ENCODE assay signal across 8 cellular contexts in the genomic region with DNA sequence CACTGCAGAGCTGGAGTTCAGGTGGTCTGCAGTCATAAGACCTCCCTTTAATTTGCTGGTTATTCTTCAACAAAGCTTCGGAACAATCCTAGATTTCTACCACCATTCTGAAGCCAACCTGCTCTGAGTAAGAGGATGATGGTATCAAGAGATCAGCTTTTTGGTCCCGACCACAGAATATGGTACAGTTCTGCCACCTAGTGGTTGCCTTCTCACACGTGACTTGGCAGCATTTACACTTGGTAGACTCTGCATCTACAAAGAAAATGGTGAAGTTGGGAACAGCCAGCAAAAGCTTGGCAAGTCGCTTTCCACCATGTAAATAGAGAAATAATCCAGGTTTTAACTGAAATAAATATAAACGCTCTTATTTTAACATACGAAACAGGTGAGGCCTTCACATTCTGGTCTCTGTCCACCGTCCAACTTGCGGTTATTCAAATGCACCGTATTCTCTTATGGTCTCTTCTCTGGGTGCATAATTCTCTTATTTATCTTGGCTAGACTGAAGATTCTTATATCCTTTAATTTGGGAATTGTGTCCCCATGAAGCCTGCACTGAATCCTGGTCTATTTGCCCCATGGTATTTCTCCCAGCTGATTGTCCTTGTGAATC.
DNase-seq lines count a peak whose midpoint lies in the region; ATAC-seq and TF ChIP-seq lines count a peak whose summit lies in the region.

No MANE protein-coding gene starts in this region.

- H3K4me1 ChIP-seq in SJCRH30 (no peaks in the 10 kb centered on the region), mammary epithelial cell (ENCODE audit: insufficient read depth, low read length) (no peaks in the 10 kb centered on the region)

- no peak overlapping the region for H3K27ac Mint-ChIP-seq in stimulated activated naive B cell treated with anti-CD40 and anti-IgM and Interleukin-4, amounts not matched to agents 10 μg/mL and 1 μg/mL and 100 μg/mL, for 72 hours

- TF ChIP-seq CTCF in mammary epithelial cell (conservative IDR thresholded peaks at IDR 0.05 in 1 of 2, IDR thresholded peaks at IDR 0.05 in 1 of 2; ENCODE audit: extremely low read depth in 1 of 2, insufficient read depth in 1 of 2, low read depth in 1 of 2, low read length in 2 of 2) = peak; percentile 76 to 77

- no peaks in the 10 kb centered on the region for H3K36me3 Mint-ChIP-seq in stimulated activated naive B cell treated with anti-CD40 and anti-IgM and Interleukin-4, amounts not matched to agents 10 μg/mL and 1 μg/mL and 100 μg/mL, for 72 hours

- no peak overlapping the region for H3K27ac ChIP-seq in SJCRH30
- no peak overlapping the region for H3K27ac ChIP-seq in mammary epithelial cell (ENCODE audit: insufficient read depth, low read depth, low read length)

- no peaks in the 10 kb centered on the region for H3K27me3 ChIP-seq in SJCRH30
- H3K27me3 ChIP-seq in mammary epithelial cell (ENCODE audit: insufficient read depth, low read length) = no peaks in the 10 kb centered on the region

- no peaks in the 10 kb centered on the region for H3K9me3 Mint-ChIP-seq in stimulated activated naive B cell treated with anti-CD40 and anti-IgM and Interleukin-4, amounts not matched to agents 10 μg/mL and 1 μg/mL and 100 μg/mL, for 72 hours

- ATAC-seq in GM18499 (IDR thresholded peaks at IDR 0.05; ENCODE audit: insufficient read depth, unreplicated experiment) = peak; percentile 99
- peak; percentile 97 for ATAC-seq in HG02798 (IDR thresholded peaks at IDR 0.05; ENCODE audit: poor library complexity, unreplicated experiment)
- ATAC-seq in left lobe of liver = peak; percentile 100
- ATAC-seq in stimulated activated naive B cell treated with anti-CD40 and anti-IgM and Interleukin-4, amounts not matched to agents 10 μg/mL and 1 μg/mL and 100 μg/mL, for 72 hours (replicated peaks) = peak; percentile 84 to 90

- CTCF ChIA-PET in mammary epithelial cell (lab: Charles Lee; ENCODE audit: low non-redundant PET) = interaction anchor here (0.6 kb wide), 3 partner anchors 580 to 1441 kb away, joined by 3 to 10 read pairs (median 5); no protein-coding TSS in a partner anchor

- H3K9me3 ChIP-seq in SJCRH30 (replicated peaks) (no peaks in the 10 kb centered on the region), mammary epithelial cell (replicated peaks; ENCODE audit: insufficient read depth, low read length) (no peaks in the 10 kb centered on the region)

- intact Hi-C loops in mammary epithelial cell (cut with micrococcal nuclease) = loop anchor here (1.0 to 10.0 kb wide), 2 partner anchors 435 to 579 kb away; no protein-coding TSS in a partner anchor

- no peak overlapping the region for H3K4me3 ChIP-seq in SJCRH30
- H3K4me3 ChIP-seq in mammary epithelial cell (replicated peaks in 1 of 3; ENCODE audit: insufficient read depth in 1 of 3, low read depth in 2 of 3, low read length in 3 of 3) = no peak overlapping the region

- H3K4me3 Mint-ChIP-seq in stimulated activated naive B cell treated with anti-CD40 and anti-IgM and Interleukin-4, amounts not matched to agents 10 μg/mL and 1 μg/mL and 100 μg/mL, for 72 hours = no peak overlapping the region

- WGBS in mammary epithelial cell (ENCODE audit: low coverage, missing lambda C conversion rate) = 36% methylated on average over 9 of the region's 9 CpGs

- H3K4me1 Mint-ChIP-seq in stimulated activated naive B cell treated with anti-CD40 and anti-IgM and Interleukin-4, amounts not matched to agents 10 μg/mL and 1 μg/mL and 100 μg/mL, for 72 hours = no peaks in the 10 kb centered on the region

- H3K79me2 ChIP-seq in mammary epithelial cell (ENCODE audit: insufficient read depth, low read length) = no peaks in the 10 kb centered on the region

- no peak overlapping the region for H2AFZ ChIP-seq in mammary epithelial cell (ENCODE audit: low read depth, low read length)

- no peaks in the 10 kb centered on the region for H3K36me3 ChIP-seq in SJCRH30
- H3K36me3 ChIP-seq in mammary epithelial cell (ENCODE audit: insufficient read depth, low read length) = no peaks in the 10 kb centered on the region

- H3K9ac ChIP-seq in mammary epithelial cell (ENCODE audit: insufficient read depth, low read length) = no peak overlapping the region

- in situ Hi-C loops in mammary epithelial cell (cut with MboI; ENCODE audit: low sequenced_read_pairs in 2 of 2) = loop anchor here (10.0 to 25.0 kb wide), 2 partner anchors 582 to 585 kb away; no protein-coding TSS in a partner anchor

- no TSS peak for BruUV-seq in mammary epithelial cell (replicated peaks; lab: Mats Ljungman, UMichigan)

- peak; percentile 55 for DNase-seq in AG20443 (ENCODE audit: low spot score)
- peak; percentile 67 for DNase-seq in NCI-H1048 (lab: John Stamatoyannopoulos, UW)
- DNase-seq in SJCRH30 = peak; percentile 70 to 91
- peak; percentile 59 for DNase-seq in mammary epithelial cell
- DNase-seq in left lobe of liver (ENCODE audit: low spot score) = peak; percentile 75
- peak; percentile 15 for DNase-seq in stimulated activated naive B cell treated with anti-CD40 and anti-IgM and Interleukin-4, amounts not matched to agents 10 μg/mL and 1 μg/mL and 100 μg/mL, for 72 hours

- dilution Hi-C loops in mammary epithelial cell (cut with HindIII; ENCODE audit: low sequenced_read_pairs) = loop anchor here (25.0 kb wide), 1 partner anchor 582 kb away; no protein-coding TSS in a partner anchor

- no peaks in the 10 kb centered on the region for H3K27me3 Mint-ChIP-seq in stimulated activated naive B cell treated with anti-CD40 and anti-IgM and Interleukin-4, amounts not matched to agents 10 μg/mL and 1 μg/mL and 100 μg/mL, for 72 hours

- no peaks in the 10 kb centered on the region for H4K20me1 ChIP-seq in mammary epithelial cell (ENCODE audit: insufficient read depth, low read length)

- no peak overlapping the region for H3K4me2 ChIP-seq in mammary epithelial cell (ENCODE audit: insufficient read depth, low read depth, low read length)

Comparison
In these comparisons a context has a peak if more than half of its experiments do, and no peak if none do; other contexts are left out.
1. DNase-seq: peak in every context shown above with its lines; median percentile 80 in SJCRH30; 75 in left lobe of liver; 67 in NCI-H1048; 59 in mammary epithelial cell; 55 in AG20443; 15 in stimulated activated naive B cell treated with anti-CD40 and anti-IgM and Interleukin-4, amounts not matched to agents 10 μg/mL and 1 μg/mL and 100 μg/mL, for 72 hours.